20 cellular contexts compared by ENCODE assay signal in genomic region chr19:29590278-29590677, GRCh38.
"Had no signal": no experiment of that assay in that cellular context is flagged by ENCODE, and none has a peak within 500 bp of the region (broad histone marks: within the 10 kb centered on the region; RNA-seq: fewer than 3 reads in every experiment).

No MANE protein-coding gene starts in this region.

- H3K27ac ChIP-seq: epithelial cell of prostate, foreskin keratinocyte, hepatocyte, lower lobe of right lung, parathyroid adenoma, stomach had no signal

- H3K36me3 ChIP-seq: lower lobe of right lung, stomach had no signal

- H3K9ac ChIP-seq: parathyroid adenoma had no signal

- H3K9me3 Mint-ChIP-seq: activated naive CD8-positive, alpha-beta T cell treated with anti-CD3 and anti-CD28 coated beads, Interleukin-2, amount 10 ng/mL, durations not matched to agents 7 days and 5 days; effector memory CD8-positive, alpha-beta T cell; mesothelial cell of epicardium; natural killer cell treated with Interleukin-12 subunit alpha and Interleukin-12 subunit beta and Interleukin-15 and Interleukin-18, amount 100 ng/mL, for 72 hours had no signal

- H3K27ac Mint-ChIP-seq: activated CD4-positive, alpha-beta memory T cell treated with anti-CD3 and anti-CD28 coated beads for 36 hours; activated CD8-positive, alpha-beta memory T cell treated with anti-CD3 and anti-CD28 coated beads, Interleukin-2, amount 10 ng/mL, durations not matched to agents 7 days and 5 days; activated naive CD8-positive, alpha-beta T cell treated with anti-CD3 and anti-CD28 coated beads, Interleukin-2, amount 10 ng/mL, durations not matched to agents 7 days and 5 days; effector memory CD8-positive, alpha-beta T cell; mesothelial cell of epicardium; natural killer cell treated with Interleukin-12 subunit alpha and Interleukin-12 subunit beta and Interleukin-15 and Interleukin-18, amount 100 ng/mL, for 72 hours; stimulated activated effector memory CD8-positive, alpha-beta T cell treated with anti-CD3 and anti-CD28 coated beads, Interleukin-12 subunit alpha, Interleukin-12 subunit beta, amount 100 ng/mL, for 72 hours had no signal

- H3K36me3 Mint-ChIP-seq: activated CD8-positive, alpha-beta memory T cell treated with anti-CD3 and anti-CD28 coated beads, Interleukin-2, amount 10 ng/mL, durations not matched to agents 7 days and 5 days; activated naive CD8-positive, alpha-beta T cell treated with anti-CD3 and anti-CD28 coated beads, Interleukin-2, amount 10 ng/mL, durations not matched to agents 7 days and 5 days; mesothelial cell of epicardium; stimulated activated effector memory CD8-positive, alpha-beta T cell treated with anti-CD3 and anti-CD28 coated beads, Interleukin-12 subunit alpha, Interleukin-12 subunit beta, amount 100 ng/mL, for 72 hours had no signal

- H3K4me1 Mint-ChIP-seq: mesothelial cell of epicardium had no signal

- H3K4me1 ChIP-seq: foreskin keratinocyte, lower lobe of right lung, parathyroid adenoma, stomach had no signal

- H3K79me2 ChIP-seq: hepatocyte, parathyroid adenoma had no signal

- H3K4me3 ChIP-seq: hepatocyte, lower lobe of right lung, stomach had no signal

- H3K9me3 ChIP-seq: lower lobe of right lung had no signal

- H3K4me3 Mint-ChIP-seq: activated CD4-positive, alpha-beta memory T cell treated with anti-CD3 and anti-CD28 coated beads for 36 hours; activated CD8-positive, alpha-beta memory T cell treated with anti-CD3 and anti-CD28 coated beads, Interleukin-2, amount 10 ng/mL, durations not matched to agents 7 days and 5 days; activated naive CD8-positive, alpha-beta T cell treated with anti-CD3 and anti-CD28 coated beads, Interleukin-2, amount 10 ng/mL, durations not matched to agents 7 days and 5 days; effector memory CD8-positive, alpha-beta T cell; mesothelial cell of epicardium; natural killer cell treated with Interleukin-12 subunit alpha and Interleukin-12 subunit beta and Interleukin-15 and Interleukin-18, amount 100 ng/mL, for 72 hours; stimulated activated effector memory CD8-positive, alpha-beta T cell treated with anti-CD3 and anti-CD28 coated beads, Interleukin-12 subunit alpha, Interleukin-12 subunit beta, amount 100 ng/mL, for 72 hours had no signal

- H3K4me2 ChIP-seq: hepatocyte had no signal

- DNase-seq: activated CD4-positive, alpha-beta memory T cell treated with anti-CD3 and anti-CD28 coated beads for 36 hours; activated CD4-positive, alpha-beta T cell treated with anti-CD3 and anti-CD28 coated beads for 4 hours; activated CD8-positive, alpha-beta memory T cell treated with anti-CD3 and anti-CD28 coated beads, Interleukin-2, amount 10 ng/mL, durations not matched to agents 7 days and 5 days; activated naive CD4-positive, alpha-beta T cell treated with Interleukin-2 at 50 U/mL for 16 hours; activated naive CD8-positive, alpha-beta T cell treated with anti-CD3 and anti-CD28 coated beads, Interleukin-2, amount 10 ng/mL, durations not matched to agents 7 days and 5 days; amygdala; effector memory CD8-positive, alpha-beta T cell; foreskin keratinocyte; islet precursor cell; lower lobe of right lung; stimulated activated CD4-positive, alpha-beta T cell treated with anti-CD3 and anti-CD28 coated beads, Interleukin-4, amount 100 ng/mL, for 24 hours; stomach; trophoblast cell had no signal

- ATAC-seq: activated CD8-positive, alpha-beta memory T cell treated with anti-CD3 and anti-CD28 coated beads, Interleukin-2, amount 10 ng/mL, durations not matched to agents 7 days and 5 days; effector memory CD8-positive, alpha-beta T cell; foreskin keratinocyte; lower lobe of right lung; natural killer cell treated with Interleukin-12 subunit alpha and Interleukin-12 subunit beta and Interleukin-15 and Interleukin-18, amount 100 ng/mL, for 72 hours; sciatic nerve; stimulated activated effector memory CD8-positive, alpha-beta T cell treated with anti-CD3 and anti-CD28 coated beads, Interleukin-12 subunit alpha, Interleukin-12 subunit beta, amount 100 ng/mL, for 72 hours had no signal
